In the genomic region with DNA sequence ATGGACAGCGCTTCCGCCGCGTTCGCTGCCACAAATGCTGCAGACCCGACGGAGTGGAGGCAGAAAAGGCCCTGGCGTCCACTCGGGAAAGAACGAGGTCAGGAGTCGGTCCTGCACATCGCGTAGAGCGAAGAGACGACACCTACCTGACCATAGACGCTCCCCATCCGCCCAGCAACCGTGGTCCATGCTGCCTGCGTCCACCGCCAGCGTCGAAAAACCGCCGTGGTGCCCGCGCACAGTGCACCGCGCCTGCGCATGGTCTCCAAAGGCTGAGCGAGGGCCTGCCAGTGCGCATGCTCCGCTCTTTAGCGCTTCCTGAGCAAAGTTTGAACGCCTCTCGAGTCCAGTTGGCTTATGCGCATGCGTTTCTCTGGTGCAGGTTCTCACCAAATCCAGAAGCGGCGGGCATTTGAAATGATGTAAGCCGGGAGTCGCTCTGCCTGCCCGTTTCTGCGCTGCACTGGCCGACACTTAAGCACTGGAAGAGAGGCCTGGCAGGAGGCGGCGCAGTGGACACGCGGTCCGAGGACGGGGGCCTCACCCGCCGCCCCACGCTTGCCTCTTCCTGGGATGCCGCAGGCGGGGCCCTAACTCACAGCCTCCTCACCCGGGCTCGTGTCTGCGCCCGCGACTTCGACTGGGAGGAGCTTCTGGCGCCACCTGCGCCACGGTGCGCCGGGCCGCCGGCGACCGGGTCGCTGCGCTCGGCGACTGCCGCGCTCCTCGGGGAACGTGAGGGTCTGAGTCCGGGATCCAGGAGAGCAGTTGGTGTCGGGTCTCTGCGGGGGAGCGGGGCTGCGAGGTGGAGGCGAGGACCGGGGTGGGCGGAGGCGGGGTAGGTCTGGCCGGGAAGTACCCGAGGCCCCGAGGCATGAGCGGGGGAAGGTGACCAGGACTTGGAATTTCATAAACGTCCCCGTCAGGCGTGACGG, we compare ENCODE assay signal across 7 cellular contexts. TPM values are rescaled to one million over a fixed set of nuclear protein-coding genes. Genes with fewer than 3 reads are reported as not detected.
DNase-seq lines count a peak whose midpoint lies in the region; ATAC-seq, FAIRE-seq and TF ChIP-seq lines count a peak whose summit lies in the region.

A gene with protein sequence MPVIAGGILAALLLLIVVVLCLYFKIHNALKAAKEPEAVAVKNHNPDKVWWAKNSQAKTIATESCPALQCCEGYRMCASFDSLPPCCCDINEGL (minus strand): TSS at position 243 of the 935 bp plus-strand sequence. CDS start 29,066 bp downstream, outside the sequence.

- no peaks in the 10 kb centered on the region for H3K36me3 Mint-ChIP-seq in immature natural killer cell

- peaks cover 28 to 38% of the 10 kb centered on the region in 2 donors for H3K4me1 Mint-ChIP-seq in immature natural killer cell

- FAIRE-seq in bronchial epithelial cell (lab: Jason Lieb, UNC), result no peak

- ATAC-seq in GM18508 (IDR thresholded peaks at IDR 0.05; ENCODE audit: insufficient read depth, unreplicated experiment) (peak; percentile 54), HG02981 (IDR thresholded peaks at IDR 0.05; ENCODE audit: unreplicated experiment) (peak; percentile 77)

- DNase-seq in NCI-H2081 treated with DMSO at 0.1 percent for 48 hours (lab: John Stamatoyannopoulos, UW), result peak; percentile 84
- DNase-seq in bronchial epithelial cell (ENCODE audit: low read depth), result peak; percentile 98
- peak; percentile 94 to 96 (median 94) for DNase-seq in immature natural killer cell
- DNase-seq in stimulated activated CD4-positive, alpha-beta T cell treated with anti-CD3 and anti-CD28 coated beads, Interleukin-15, amount 100 ng/mL, for 24 hours, result peak; percentile 96

- H3K27me3 ChIP-seq in bronchial epithelial cell (ENCODE audit: control insufficient read depth, insufficient read depth, low read length), result no peaks in the 10 kb centered on the region

- peak within 1 kb of the TSS; percentile 67 for H3K4me3 ChIP-seq in bronchial epithelial cell (ENCODE audit: low read depth, low read length)

- H3K27ac ChIP-seq in VCaP, result peak within 1 kb of the TSS; percentile 52

- H3K27ac Mint-ChIP-seq in immature natural killer cell, result peak within 1 kb of the TSS; percentile 82 to 95 (median 88)

- peaks cover 0 to 3% (median 0%) of the 10 kb centered on the region in 6 donors for H3K9me3 Mint-ChIP-seq in immature natural killer cell

- peaks cover 7 to 15% (median 7%) of the 10 kb centered on the region in 3 donors for H3K27me3 Mint-ChIP-seq in immature natural killer cell (ENCODE audit: low read depth in 3 of 3)

- no peaks in the 10 kb centered on the region for H3K36me3 ChIP-seq in bronchial epithelial cell (ENCODE audit: control insufficient read depth, insufficient read depth, low read length)

- H3K4me3 Mint-ChIP-seq in immature natural killer cell, result peak within 1 kb of the TSS; percentile 84 to 96 (median 94)

- no peak for TF ChIP-seq CTCF in VCaP (conservative IDR thresholded peaks at IDR 0.05)
- no peak for TF ChIP-seq CTCF in bronchial epithelial cell (IDR thresholded peaks at IDR 0.05; ENCODE audit: insufficient read depth, low read length, severe bottlenecking)

RNA-seq across cellular contexts. Expression of the gene that starts here (rescaled TPM):
- 7.9 and 11.1 TPM in 2 replicates for total RNA-seq in bronchial epithelial cell
- polyA plus RNA-seq in immature natural killer cell, result 10 to 100 TPM in 1 of 3 donors, 1 to 10 TPM in 2; 3.6 to 13.3 (median 5.5) TPM

Comparison
In these comparisons a context has a peak if more than half of its experiments do, and no peak if none do; other contexts are left out.
1. Peak in every context shown above with its lines: DNase-seq, ATAC-seq, H3K4me3 ChIP-seq and H3K27ac ChIP-seq.